In genomic region chr1:56526571-56527174, GRCh38 we compare ENCODE assay signal across 8 cellular contexts. TPM values are rescaled to one million over a fixed set of nuclear protein-coding genes. Genes with fewer than 3 reads are reported as not detected.
DNase-seq lines count a peak whose midpoint lies in the region; ATAC-seq and TF ChIP-seq lines count a peak whose summit lies in the region.

No MANE protein-coding gene starts in this region.

- H4K20me1 ChIP-seq in neural progenitor cell (ENCODE audit: low read depth): peaks cover 48% of the 10 kb centered on the region

- DNase-seq in HEK293T (ENCODE audit: extremely low spot score): no peak
- DNase-seq in M059J (ENCODE audit: low read depth): peak; percentile 40
- DNase-seq in mucosa of descending colon: peak in 1 of 3 donors; percentile 21
- DNase-seq in ascending aorta (ENCODE audit: low spot score in 2 of 2): no peak
- no peak for DNase-seq in activated CD8-positive, alpha-beta memory T cell treated with anti-CD3 and anti-CD28 coated beads, Interleukin-2, amount 10 ng/mL, durations not matched to agents 7 days and 5 days
- DNase-seq in left lobe of liver (ENCODE audit: low spot score): no peak
- DNase-seq in neural progenitor cell (ENCODE audit: low spot score): no peak

- H3K27me3 ChIP-seq in ascending aorta (no peaks in the 10 kb centered on the region), neural progenitor cell (no peaks in the 10 kb centered on the region)

- H3K27ac ChIP-seq in ascending aorta: no peak overlapping the region
- H3K27ac ChIP-seq in neural progenitor cell: no peak overlapping the region

- POLR2A ChIA-PET in HEK293T (lab: Yijun Ruan, JAX): no interaction called here

- H2AFZ ChIP-seq in neural progenitor cell (replicated peaks): no peak overlapping the region

- H3K27me3 Mint-ChIP-seq in activated CD8-positive, alpha-beta memory T cell treated with anti-CD3 and anti-CD28 coated beads, Interleukin-2, amount 10 ng/mL, durations not matched to agents 7 days and 5 days: no peaks in the 10 kb centered on the region
- no peaks in the 10 kb centered on the region for H3K27me3 Mint-ChIP-seq in neural progenitor cell (ENCODE audit: insufficient read depth, low read depth)

- H3K4me3 ChIP-seq in mucosa of descending colon: no peak overlapping the region
- no peak overlapping the region for H3K4me3 ChIP-seq in ascending aorta
- H3K4me3 ChIP-seq in neural progenitor cell: no peak overlapping the region

- ATAC-seq in GM18868 (IDR thresholded peaks at IDR 0.05; ENCODE audit: unreplicated experiment): peak; percentile 73
- ATAC-seq in mucosa of descending colon: peak; percentile 74
- ATAC-seq in activated CD8-positive, alpha-beta memory T cell treated with anti-CD3 and anti-CD28 coated beads, Interleukin-2, amount 10 ng/mL, durations not matched to agents 7 days and 5 days: no peak
- ATAC-seq in left lobe of liver: no peak

- no peak overlapping the region for H3K4me3 Mint-ChIP-seq in activated CD8-positive, alpha-beta memory T cell treated with anti-CD3 and anti-CD28 coated beads, Interleukin-2, amount 10 ng/mL, durations not matched to agents 7 days and 5 days
- H3K4me3 Mint-ChIP-seq in neural progenitor cell: no peak overlapping the region

- no peak overlapping the region for H3K9ac ChIP-seq in neural progenitor cell

- no peaks in the 10 kb centered on the region for H3K9me3 Mint-ChIP-seq in activated CD8-positive, alpha-beta memory T cell treated with anti-CD3 and anti-CD28 coated beads, Interleukin-2, amount 10 ng/mL, durations not matched to agents 7 days and 5 days (ENCODE audit: low read depth)
- no peaks in the 10 kb centered on the region for H3K9me3 Mint-ChIP-seq in neural progenitor cell

- H3K36me3 ChIP-seq in mucosa of descending colon (ENCODE audit: low read depth) (no peaks in the 10 kb centered on the region), ascending aorta (peaks cover 13 to 15% of the 10 kb centered on the region in 2 donors), neural progenitor cell (peaks cover 13% of the 10 kb centered on the region)

- CTCF ChIA-PET in HEK293T (lab: Yijun Ruan, JAX): no interaction called here
- CTCF ChIA-PET in activated CD8-positive, alpha-beta memory T cell treated with anti-CD3 and anti-CD28 coated beads, Interleukin-2, amount 10 ng/mL, durations not matched to agents 7 days and 5 days (lab: Charles Lee): no interaction called here

- no peaks in the 10 kb centered on the region for H3K9me3 ChIP-seq in mucosa of descending colon
- no peaks in the 10 kb centered on the region for H3K9me3 ChIP-seq in ascending aorta
- no peaks in the 10 kb centered on the region for H3K9me3 ChIP-seq in neural progenitor cell (ENCODE audit: low read depth)

- peaks cover 31% of the 10 kb centered on the region for H3K4me1 ChIP-seq in mucosa of descending colon (ENCODE audit: low read depth)
- peaks cover 0 to 21% of the 10 kb centered on the region in 2 donors for H3K4me1 ChIP-seq in ascending aorta
- H3K4me1 ChIP-seq in neural progenitor cell: peaks cover 30% of the 10 kb centered on the region

- peaks cover 90% of the 10 kb centered on the region for H3K79me2 ChIP-seq in neural progenitor cell (ENCODE audit: low read depth)

- H3K36me3 Mint-ChIP-seq in activated CD8-positive, alpha-beta memory T cell treated with anti-CD3 and anti-CD28 coated beads, Interleukin-2, amount 10 ng/mL, durations not matched to agents 7 days and 5 days: no peaks in the 10 kb centered on the region
- H3K36me3 Mint-ChIP-seq in neural progenitor cell: peaks cover 40% of the 10 kb centered on the region

- H3K27ac Mint-ChIP-seq in activated CD8-positive, alpha-beta memory T cell treated with anti-CD3 and anti-CD28 coated beads, Interleukin-2, amount 10 ng/mL, durations not matched to agents 7 days and 5 days: no peak overlapping the region
- H3K27ac Mint-ChIP-seq in neural progenitor cell: no peak overlapping the region

- no peak overlapping the region for H3K4me2 ChIP-seq in neural progenitor cell

- intact Hi-C loops in mucosa of descending colon (cut with DNase I, micrococcal nuclease): no loop called here
- intact Hi-C loops in ascending aorta (cut with DNase I): no loop called here

- TF ChIP-seq CTCF in mucosa of descending colon (IDR thresholded peaks at IDR 0.05): no peak
- no peak for TF ChIP-seq CTCF in ascending aorta (IDR thresholded peaks at IDR 0.05)
- TF ChIP-seq CTCF in neural progenitor cell (IDR thresholded peaks at IDR 0.05): no peak

- H3F3A ChIP-seq in neural progenitor cell (ENCODE audit: low read depth): no peaks in the 10 kb centered on the region

- peaks cover 6% of the 10 kb centered on the region for H3K4me1 Mint-ChIP-seq in activated CD8-positive, alpha-beta memory T cell treated with anti-CD3 and anti-CD28 coated beads, Interleukin-2, amount 10 ng/mL, durations not matched to agents 7 days and 5 days
- peaks cover 41% of the 10 kb centered on the region for H3K4me1 Mint-ChIP-seq in neural progenitor cell

TF ChIP-seq in HEK293T, 16 proteins besides CTCF, POLR2A, EP300 and RAD21:
- TF ChIP-seq FOXM1 (IDR thresholded peaks at IDR 0.05; ENCODE audit: borderline replicate concordance) (no peak), PKNOX1 (IDR thresholded peaks at IDR 0.05) (peak; percentile 54)

RNA-seq across cellular contexts. Expression of gene PLPP3, which starts 52.7 kb away (rescaled TPM):
- total RNA-seq in M059J (2014; rRNA removed; shearing (Covaris generic)): 16.2 and 17.2 TPM in 2 replicates
- total RNA-seq in mucosa of descending colon: 10 to 100 TPM; 25.3 to 80.5 (median 42.3) TPM
- 87.7 TPM for total RNA-seq in ascending aorta
- total RNA-seq in activated CD8-positive, alpha-beta memory T cell treated with anti-CD3 and anti-CD28 coated beads, Interleukin-2, amount 10 ng/mL, durations not matched to agents 7 days and 5 days: not detected
- 53.9 TPM for total RNA-seq in left lobe of liver
- 28.5 and 32.8 TPM in 2 replicates for total RNA-seq in neural progenitor cell (ENCODE audit: low replicate concordance)

Comparison
In these comparisons a context has a peak if more than half of its experiments do, and no peak if none do; other contexts are left out.
1. ATAC-seq: peak in GM18868 (single experiment) and mucosa of descending colon (single experiment); none in activated CD8-positive, alpha-beta memory T cell treated with anti-CD3 and anti-CD28 coated beads, Interleukin-2, amount 10 ng/mL, durations not matched to agents 7 days and 5 days (single experiment) and left lobe of liver (single experiment).
2. RNA of gene PLPP3, which starts 52.7 kb away (total RNA-seq): 87.7 TPM in ascending aorta (single experiment), 53.9 TPM in left lobe of liver (single experiment), 25.3 to 80.5 TPM in mucosa of descending colon, 28.5 to 32.8 TPM in neural progenitor cell and 16.2 to 17.2 TPM in M059J; not detected in activated CD8-positive, alpha-beta memory T cell treated with anti-CD3 and anti-CD28 coated beads, Interleukin-2, amount 10 ng/mL, durations not matched to agents 7 days and 5 days; every median in the first group is over 10 times any median in the second.